ENCODE assay signal across 20 cellular contexts in the genomic region with DNA sequence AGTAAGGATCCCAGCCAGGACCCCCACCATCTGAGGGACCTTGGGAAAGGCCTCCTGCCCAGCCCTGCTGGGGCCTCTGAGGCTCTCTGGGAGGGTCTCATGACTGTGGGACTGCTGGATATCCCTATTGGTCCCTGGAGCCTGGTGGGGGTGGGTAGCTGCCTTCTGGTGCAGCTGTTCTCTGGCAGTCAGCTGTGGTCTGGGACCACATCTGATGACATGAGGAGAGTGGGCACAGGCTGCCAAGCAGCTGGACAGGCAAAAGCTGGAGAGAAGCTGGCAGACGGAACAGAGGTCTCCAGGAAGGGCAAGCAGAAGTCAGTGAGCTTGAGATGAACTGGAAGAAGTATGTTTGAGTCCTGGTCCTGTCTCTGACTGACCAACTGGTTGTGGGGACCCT. TPM values are rescaled to one million over a fixed set of nuclear protein-coding genes. Genes with fewer than 3 reads are reported as not detected.
DNase-seq lines count a peak whose midpoint lies in the region; ATAC-seq, FAIRE-seq and TF ChIP-seq lines count a peak whose summit lies in the region.
"Had no signal": no experiment of that assay in that cellular context is flagged by ENCODE, and none has a peak within 500 bp of the region (broad histone marks: within the 10 kb centered on the region; RNA-seq: fewer than 3 reads in every experiment).

No MANE protein-coding gene starts in this region.

- no peak for TF ChIP-seq EP300 in HepG2 (IDR thresholded peaks at IDR 0.05; ENCODE audit: low read depth in 2 of 2, low read length in 2 of 2)
- TF ChIP-seq EP300 in HepG2 (CRISPR knock-in tag; IDR thresholded peaks at IDR 0.05; ENCODE audit: borderline replicate concordance): no peak

- no peaks in the 10 kb centered on the region for H3K27me3 ChIP-seq in uterus
- H3K27me3 ChIP-seq in HepG2 (ENCODE audit: control insufficient read depth in 1 of 2, insufficient read depth in 2 of 2, low read length in 2 of 2): no peaks in the 10 kb centered on the region
- H3K27me3 ChIP-seq: breast epithelium, tibial artery had no signal

- TF ChIP-seq CTCF in nephron progenitor cell (IDR thresholded peaks at IDR 0.05): no peak
- no peak for TF ChIP-seq CTCF in uterus (IDR thresholded peaks at IDR 0.05)
- no peak for TF ChIP-seq CTCF in HepG2 (CRISPR knock-in tag; IDR thresholded peaks at IDR 0.05)

- no peaks in the 10 kb centered on the region for H3K9me3 Mint-ChIP-seq in activated T-cell treated with anti-CD3 and anti-CD28 coated beads, Interleukin-2, amount 50 U/mL, for 24 hours
- no peaks in the 10 kb centered on the region for H3K9me3 Mint-ChIP-seq in central memory CD8-positive, alpha-beta T cell
- H3K9me3 Mint-ChIP-seq in nephron progenitor cell: no peaks in the 10 kb centered on the region
- H3K9me3 Mint-ChIP-seq: activated naive CD4-positive, alpha-beta T cell treated with anti-CD3 and anti-CD28 coated beads, Interleukin-2, amount 50 U/mL, for 24 hours; effector memory CD8-positive, alpha-beta T cell; naive thymus-derived CD8-positive, alpha-beta T cell had no signal

- FAIRE-seq in GM12892 (lab: Jason Lieb, UNC) (no peak), HepG2 (lab: Jason Lieb, UNC) (no peak)
- FAIRE-seq: A549 had no signal

- H3K9me3 ChIP-seq in uterus (no peaks in the 10 kb centered on the region), HepG2 (ENCODE audit: low read length) (no peaks in the 10 kb centered on the region)
- H3K9me3 ChIP-seq: A549, breast epithelium, tibial artery had no signal

- H3K4me1 Mint-ChIP-seq in activated T-cell treated with anti-CD3 and anti-CD28 coated beads, Interleukin-2, amount 50 U/mL, for 24 hours (ENCODE audit: low read depth): peaks cover 2% of the 10 kb centered on the region
- peaks cover 21% of the 10 kb centered on the region for H3K4me1 Mint-ChIP-seq in central memory CD8-positive, alpha-beta T cell
- H3K4me1 Mint-ChIP-seq in nephron progenitor cell: peaks cover 52% of the 10 kb centered on the region
- H3K4me1 Mint-ChIP-seq: activated naive CD4-positive, alpha-beta T cell treated with anti-CD3 and anti-CD28 coated beads, Interleukin-2, amount 50 U/mL, for 24 hours had no signal

- H3K4me2 ChIP-seq in HepG2 (ENCODE audit: low read depth, low read length): no peak overlapping the region
- H3K4me2 ChIP-seq: A549 had no signal

- H3K79me2 ChIP-seq in HepG2 (ENCODE audit: insufficient read depth, low read length): no peaks in the 10 kb centered on the region

- BruUV-seq in HepG2 (replicated peaks; lab: Mats Ljungman, UMichigan): no TSS peak

- H3K36me3 ChIP-seq in uterus (no peaks in the 10 kb centered on the region), HepG2 (replicated peaks in 1 of 2; ENCODE audit: control insufficient read depth in 1 of 2, insufficient read depth in 2 of 2, low read length in 2 of 2) (peaks cover 14 to 22% of the 10 kb centered on the region in 2 experiments; a peak in 4 of 5 replicates)
- H3K36me3 ChIP-seq: breast epithelium had no signal

- DNase-seq in activated T-cell treated with anti-CD3 and anti-CD28 coated beads, Interleukin-2, amount 50 U/mL, for 24 hours: no peak
- DNase-seq in activated T-cell treated with anti-CD3 and anti-CD28 coated beads, Interleukin-2, amount 50 U/mL, for 1 hour: no peak
- no peak for DNase-seq in central memory CD8-positive, alpha-beta T cell (ENCODE audit: low spot score in 2 of 2)
- DNase-seq in nephron progenitor cell: no peak
- no peak for DNase-seq in uterus
- DNase-seq in GM12892 (ENCODE audit: insufficient read length): no peak
- DNase-seq in HepG2 (ENCODE audit: low spot score): no peak
- no peak for DNase-seq in kidney glomerular epithelial cell (lab: John Stamatoyannopoulos, UW)
- DNase-seq: activated CD4-positive, CD25-positive, alpha-beta regulatory T cell; effector memory CD8-positive, alpha-beta T cell; HCEC 1CT; MV-4-11; naive thymus-derived CD8-positive, alpha-beta T cell; retina; RPMI8226; tibial artery had no signal

- H3K27me3 Mint-ChIP-seq in activated T-cell treated with anti-CD3 and anti-CD28 coated beads, Interleukin-2, amount 50 U/mL, for 24 hours: no peaks in the 10 kb centered on the region
- H3K27me3 Mint-ChIP-seq in central memory CD8-positive, alpha-beta T cell: no peaks in the 10 kb centered on the region
- peaks cover 6% of the 10 kb centered on the region for H3K27me3 Mint-ChIP-seq in nephron progenitor cell (ENCODE audit: low read depth, poor library complexity)
- H3K27me3 Mint-ChIP-seq: activated naive CD4-positive, alpha-beta T cell treated with anti-CD3 and anti-CD28 coated beads, Interleukin-2, amount 50 U/mL, for 24 hours; effector memory CD8-positive, alpha-beta T cell; naive thymus-derived CD8-positive, alpha-beta T cell had no signal

- H3K27ac Mint-ChIP-seq in activated T-cell treated with anti-CD3 and anti-CD28 coated beads, Interleukin-2, amount 50 U/mL, for 24 hours: peak overlapping the region; percentile 61
- H3K27ac Mint-ChIP-seq in central memory CD8-positive, alpha-beta T cell (ENCODE audit: low read depth): peak overlapping the region; percentile 90
- H3K27ac Mint-ChIP-seq in nephron progenitor cell: peak overlapping the region; percentile 45
- H3K27ac Mint-ChIP-seq: activated naive CD4-positive, alpha-beta T cell treated with anti-CD3 and anti-CD28 coated beads, Interleukin-2, amount 50 U/mL, for 24 hours had no signal

- POLR2A ChIA-PET in HepG2 (lab: Yijun Ruan, JAX): no interaction called here

- intact Hi-C loops in uterus (cut with DNase I; ENCODE audit: low total_unique reads) (no loop called here), HepG2 (cut with micrococcal nuclease; ENCODE audit: unreplicated experiment) (no loop called here)

- no peaks in the 10 kb centered on the region; the same call in 1 of the 2 replicates for H4K20me1 ChIP-seq in HepG2 (ENCODE audit: insufficient read depth, low read length)

- H3K4me3 Mint-ChIP-seq in activated T-cell treated with anti-CD3 and anti-CD28 coated beads, Interleukin-2, amount 50 U/mL, for 24 hours: no peak overlapping the region
- H3K4me3 Mint-ChIP-seq in central memory CD8-positive, alpha-beta T cell: no peak overlapping the region
- no peak overlapping the region for H3K4me3 Mint-ChIP-seq in nephron progenitor cell
- H3K4me3 Mint-ChIP-seq: activated naive CD4-positive, alpha-beta T cell treated with anti-CD3 and anti-CD28 coated beads, Interleukin-2, amount 50 U/mL, for 24 hours; effector memory CD8-positive, alpha-beta T cell; naive thymus-derived CD8-positive, alpha-beta T cell had no signal

- TF ChIP-seq POLR2A in uterus (IDR thresholded peaks at IDR 0.05) (no peak), GM12892 (IDR thresholded peaks at IDR 0.05; ENCODE audit: low read depth, low read length) (no peak), HepG2 (IDR thresholded peaks at IDR 0.05; ENCODE audit: insufficient read depth in 1 of 2, low read depth in 2 of 2, low read length in 2 of 2) (no peak)

- H3K9ac ChIP-seq in HepG2 (ENCODE audit: insufficient read depth, low read depth, low read length): no peak overlapping the region

- 88% methylated on average over 1 of the region's 1 CpG for WGBS in HepG2 (ENCODE audit: low lambda C conversion rate)

- H3K4me3 ChIP-seq in uterus (no peak overlapping the region), HepG2 (replicated peaks in 1 of 3; ENCODE audit: insufficient read depth in 1 of 3, low read depth in 2 of 3, low read length in 3 of 3) (no peak overlapping the region)
- H3K4me3 ChIP-seq: A549, breast epithelium, tibial artery had no signal

- in situ Hi-C loops in HepG2 (cut with HindIII; ENCODE audit: extremely low pct_ligation_motif_present, low pct_unique_long_range_greater_than_20kb): no loop called here

- TF ChIP-seq RAD21 in HepG2 (CRISPR knock-in tag; IDR thresholded peaks at IDR 0.05): no peak

- peaks cover 74% of the 10 kb centered on the region for H3K36me3 Mint-ChIP-seq in activated T-cell treated with anti-CD3 and anti-CD28 coated beads, Interleukin-2, amount 50 U/mL, for 24 hours (ENCODE audit: low read depth)
- peaks cover 26% of the 10 kb centered on the region for H3K36me3 Mint-ChIP-seq in central memory CD8-positive, alpha-beta T cell (ENCODE audit: insufficient read depth)
- H3K36me3 Mint-ChIP-seq in nephron progenitor cell (ENCODE audit: low read depth): peaks cover 15% of the 10 kb centered on the region

- H3K27ac ChIP-seq in uterus: peak overlapping the region; percentile 28 to 30
- no peak overlapping the region for H3K27ac ChIP-seq in HepG2 (ENCODE audit: extremely low read length, insufficient read depth, low read length)
- H3K27ac ChIP-seq: A549, breast epithelium, tibial artery had no signal

- ATAC-seq in central memory CD8-positive, alpha-beta T cell (replicated peaks; ENCODE audit: extremely low read depth, poor library complexity, severe bottlenecking): no peak
- ATAC-seq in HepG2: no peak
- ATAC-seq: A549; effector memory CD8-positive, alpha-beta T cell; left lobe of liver; naive thymus-derived CD8-positive, alpha-beta T cell had no signal

- no peak overlapping the region for H2AFZ ChIP-seq in HepG2 (ENCODE audit: low read length)

- CTCF ChIA-PET in HepG2 (lab: Yijun Ruan, JAX; ENCODE audit: low intra/inter-chr PET ratio, low total read pairs): no interaction called here

- peaks cover 0 to 4% of the 10 kb centered on the region in 2 donors for H3K4me1 ChIP-seq in uterus
- no peaks in the 10 kb centered on the region for H3K4me1 ChIP-seq in HepG2 (ENCODE audit: insufficient read depth, low read length)
- H3K4me1 ChIP-seq: breast epithelium had no signal

RNA-seq across cellular contexts. Expression of a gene that starts 22.4 kb away (rescaled TPM):
- total RNA-seq in uterus: 10 to 100 TPM; 10.3 to 46.2 (median 23.0) TPM
- 11.8 TPM for polyA plus RNA-seq in GM12892 (2012; ENCODE audit: missing spikeins)
- 3.1 and 3.8 TPM in 2 replicates for total RNA-seq in HepG2 (2016; rRNA removed; fragmentation: Illumina TruSeq; extraction: Trizol)
- 0.61 and 0.71 TPM in 2 replicates for total RNA-seq in HepG2 (2016; cell fraction: cytosol; rRNA removed; fragmentation: Illumina TruSeq; extraction: Trizol; ENCODE audit: low read depth)
- 3.1 and 4.3 TPM in 2 replicates for total RNA-seq in HepG2 (2016; cell fraction: insoluble cytoplasmic fraction; rRNA removed; fragmentation: Illumina TruSeq; extraction: Trizol)
- 1.4 and 1.8 TPM in 2 replicates for total RNA-seq in HepG2 (2016; cell fraction: membrane; rRNA removed; fragmentation: Illumina TruSeq; extraction: Trizol)
- 3.2 and 3.6 TPM in 2 replicates for total RNA-seq in HepG2 (2016; cell fraction: nucleus; rRNA removed; fragmentation: Illumina TruSeq; extraction: Trizol)
- polyA plus RNA-seq in HepG2 (2011; rRNA removed): 4.8 and 5.1 TPM in 2 replicates
- polyA plus RNA-seq in HepG2 (2011; cell fraction: cytosol; rRNA removed): 3.1 and 3.9 TPM in 2 replicates
- 15.5 and 19.5 TPM in 2 replicates for polyA plus RNA-seq in HepG2 (2011; cell fraction: nucleus; rRNA removed)
- 3.9 and 4.4 TPM in 2 replicates for polyA plus RNA-seq in HepG2 (2012)
- polyA plus RNA-seq in HepG2 (2016; cell fraction: cytosol; fragmentation: Illumina TruSeq; extraction: Trizol; ENCODE audit: low read depth): 0.38 and 0.41 TPM in 2 replicates
- polyA plus RNA-seq in HepG2 (2016; cell fraction: insoluble cytoplasmic fraction; fragmentation: Illumina TruSeq; extraction: Trizol; ENCODE audit: low read depth): 2.2 and 3.1 TPM in 2 replicates
- polyA plus RNA-seq in HepG2 (2016; cell fraction: membrane; fragmentation: Illumina TruSeq; extraction: Trizol; ENCODE audit: low read depth): 0.70 and 0.73 TPM in 2 replicates
- 17.8 and 18.9 TPM in 2 replicates for polyA plus RNA-seq in HepG2 (2016; cell fraction: nucleus; fragmentation: Illumina TruSeq; extraction: Trizol; ENCODE audit: insufficient read depth, low read depth)
- 3.4 and 9.7 TPM in 2 replicates for polyA minus RNA-seq in HepG2 (2011; rRNA and poly(A)+ RNA removed; ENCODE audit: low replicate concordance)
- polyA minus RNA-seq in HepG2 (2011; cell fraction: cytosol; rRNA and poly(A)+ RNA removed): 3.4 and 3.5 TPM in 2 replicates
- polyA minus RNA-seq in HepG2 (2011; cell fraction: nucleus; rRNA and poly(A)+ RNA removed): 4.4 and 6.8 TPM in 2 replicates

RNA-seq across cellular contexts. Expression of a gene that starts 38.6 kb away (rescaled TPM):
- total RNA-seq in uterus (1 to 10 TPM in 1 of 4 donors, under 1 TPM in 2, not detected in 1; 0.24 to 5.5 (median 0.29) TPM), HepG2 (2016; rRNA removed; fragmentation: Illumina TruSeq; extraction: Trizol) (8.3 and 19.7 TPM in 2 replicates)
- 25.3 TPM for polyA plus RNA-seq in GM12892 (2012; ENCODE audit: missing spikeins)
- 10.1 and 10.8 TPM in 2 replicates for total RNA-seq in HepG2 (2016; cell fraction: cytosol; rRNA removed; fragmentation: Illumina TruSeq; extraction: Trizol; ENCODE audit: low read depth)
- total RNA-seq in HepG2 (2016; cell fraction: insoluble cytoplasmic fraction; rRNA removed; fragmentation: Illumina TruSeq; extraction: Trizol): 7.8 and 21.1 TPM in 2 replicates
- total RNA-seq in HepG2 (2016; cell fraction: membrane; rRNA removed; fragmentation: Illumina TruSeq; extraction: Trizol): 8.0 and 9.6 TPM in 2 replicates
- total RNA-seq in HepG2 (2016; cell fraction: nucleus; rRNA removed; fragmentation: Illumina TruSeq; extraction: Trizol): 22.6 and 34.5 TPM in 2 replicates
- 14.0 and 18.5 TPM in 2 replicates for polyA plus RNA-seq in HepG2 (2011; rRNA removed)
- polyA plus RNA-seq in HepG2 (2011; cell fraction: cytosol; rRNA removed): 5.4 and 11.1 TPM in 2 replicates
- 50.6 and 90.5 TPM in 2 replicates for polyA plus RNA-seq in HepG2 (2011; cell fraction: nucleus; rRNA removed)
- polyA plus RNA-seq in HepG2 (2012): 3.2 and 9.0 TPM in 2 replicates
- 1.2 and 1.3 TPM in 2 replicates for polyA plus RNA-seq in HepG2 (2016; cell fraction: cytosol; fragmentation: Illumina TruSeq; extraction: Trizol; ENCODE audit: low read depth)
- polyA plus RNA-seq in HepG2 (2016; cell fraction: insoluble cytoplasmic fraction; fragmentation: Illumina TruSeq; extraction: Trizol; ENCODE audit: low read depth): 7.2 and 8.0 TPM in 2 replicates
- polyA plus RNA-seq in HepG2 (2016; cell fraction: membrane; fragmentation: Illumina TruSeq; extraction: Trizol; ENCODE audit: low read depth): 3.6 and 4.0 TPM in 2 replicates
- polyA plus RNA-seq in HepG2 (2016; cell fraction: nucleus; fragmentation: Illumina TruSeq; extraction: Trizol; ENCODE audit: insufficient read depth, low read depth): 105 and 116 TPM in 2 replicates
- 12.7 and 35.9 TPM in 2 replicates for polyA minus RNA-seq in HepG2 (2011; rRNA and poly(A)+ RNA removed; ENCODE audit: low replicate concordance)
- 1.6 and 4.1 TPM in 2 replicates for polyA minus RNA-seq in HepG2 (2011; cell fraction: cytosol; rRNA and poly(A)+ RNA removed)
- polyA minus RNA-seq in HepG2 (2011; cell fraction: nucleus; rRNA and poly(A)+ RNA removed): 11.4 and 16.5 TPM in 2 replicates

RNA-seq across cellular contexts. Expression of a gene that starts 47.6 kb away (rescaled TPM):
- total RNA-seq in uterus: 10 to 100 TPM in 3 of 4 donors, under 1 TPM in 1; 0.59 to 36.2 (median 17.7) TPM
- polyA plus RNA-seq in GM12892 (2012; ENCODE audit: missing spikeins): 2.5 TPM
- total RNA-seq in HepG2 (2016; rRNA removed; fragmentation: Illumina TruSeq; extraction: Trizol): 0.11 TPM in 2 replicates
- total RNA-seq in HepG2 (2016; cell fraction: cytosol; rRNA removed; fragmentation: Illumina TruSeq; extraction: Trizol; ENCODE audit: low read depth): not detected in 2 replicates
- total RNA-seq in HepG2 (2016; cell fraction: insoluble cytoplasmic fraction; rRNA removed; fragmentation: Illumina TruSeq; extraction: Trizol): 0.09 TPM in 1 of 2 replicates, not detected in the other
- total RNA-seq in HepG2 (2016; cell fraction: membrane; rRNA removed; fragmentation: Illumina TruSeq; extraction: Trizol): not detected in 2 replicates
- not detected in 2 replicates for total RNA-seq in HepG2 (2016; cell fraction: nucleus; rRNA removed; fragmentation: Illumina TruSeq; extraction: Trizol)
- polyA plus RNA-seq in HepG2 (2011; rRNA removed): 0.17 and 0.48 TPM in 2 replicates
- polyA plus RNA-seq in HepG2 (2011; cell fraction: cytosol; rRNA removed): 0.19 and 0.23 TPM in 2 replicates
- polyA plus RNA-seq in HepG2 (2011; cell fraction: nucleus; rRNA removed): 1.3 and 1.5 TPM in 2 replicates
- polyA plus RNA-seq in HepG2 (2012): 0.21 and 0.31 TPM in 2 replicates
- polyA plus RNA-seq in HepG2 (2016; cell fraction: cytosol; fragmentation: Illumina TruSeq; extraction: Trizol; ENCODE audit: low read depth): not detected in 2 replicates
- polyA plus RNA-seq in HepG2 (2016; cell fraction: insoluble cytoplasmic fraction; fragmentation: Illumina TruSeq; extraction: Trizol; ENCODE audit: low read depth): not detected in 2 replicates
- polyA plus RNA-seq in HepG2 (2016; cell fraction: membrane; fragmentation: Illumina TruSeq; extraction: Trizol; ENCODE audit: low read depth): not detected in 2 replicates
- polyA plus RNA-seq in HepG2 (2016; cell fraction: nucleus; fragmentation: Illumina TruSeq; extraction: Trizol; ENCODE audit: insufficient read depth, low read depth): not detected in 2 replicates
- 0.40 TPM in 2 replicates for polyA minus RNA-seq in HepG2 (2011; rRNA and poly(A)+ RNA removed; ENCODE audit: low replicate concordance)
- polyA minus RNA-seq in HepG2 (2011; cell fraction: cytosol; rRNA and poly(A)+ RNA removed): not detected in 2 replicates
- not detected in 2 replicates for polyA minus RNA-seq in HepG2 (2011; cell fraction: nucleus; rRNA and poly(A)+ RNA removed)
